ENCODE assay signal across 24 cellular contexts in the genomic region with DNA sequence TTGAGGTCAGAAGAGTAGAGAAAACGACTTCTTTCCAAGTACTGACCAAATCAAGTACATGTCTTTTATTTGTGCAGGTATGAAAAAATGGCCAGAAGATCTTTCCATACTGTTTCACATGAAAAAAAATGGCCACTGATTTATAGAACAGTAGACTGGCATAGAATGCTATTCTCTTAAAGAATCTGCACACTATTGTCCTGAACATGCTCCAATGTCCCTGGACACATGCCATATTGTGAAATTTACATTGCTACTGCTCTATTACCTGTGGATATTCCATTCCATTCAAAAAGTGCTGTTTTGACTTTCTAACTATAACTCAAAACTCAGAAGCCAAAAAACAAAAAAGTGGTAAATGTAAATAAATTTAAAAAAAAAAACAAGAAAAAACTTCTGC.
"Had no signal": no experiment of that assay in that cellular context is flagged by ENCODE, and none has a peak within 500 bp of the region (broad histone marks: within the 10 kb centered on the region; RNA-seq: fewer than 3 reads in every experiment).

No MANE protein-coding gene starts in this region.

- H3K9me3 ChIP-seq: colonic mucosa, esophagus muscularis mucosa, gastrocnemius medialis, left lung, mucosa of descending colon, neutrophil, pancreas, right lobe of liver, stomach, testis, tibial artery had no signal

- ATAC-seq: gastrocnemius medialis; left lung; mucosa of descending colon; natural killer cell treated with Interleukin-12 subunit alpha and Interleukin-12 subunit beta and Interleukin-15 and Interleukin-18, amount 100 ng/mL, for 72 hours; pancreas; right lobe of liver; stimulated activated effector memory CD8-positive, alpha-beta T cell treated with anti-CD3 and anti-CD28 coated beads, Interleukin-12 subunit alpha, Interleukin-12 subunit beta, amount 100 ng/mL, for 72 hours had no signal

- H3K4me3 ChIP-seq: colonic mucosa, esophagus muscularis mucosa, gastrocnemius medialis, left lung, mucosa of descending colon, pancreas, right lobe of liver, stomach, testis, tibial artery had no signal

- H3K27me3 ChIP-seq: colonic mucosa, esophagus muscularis mucosa, gastrocnemius medialis, left lung, neutrophil, pancreas, right lobe of liver, stomach, testis, tibial artery had no signal

- H3K4me1 ChIP-seq: colonic mucosa, left lung, pancreas, stomach, testis had no signal

- H3K27ac ChIP-seq: colonic mucosa, epithelial cell of prostate, esophagus muscularis mucosa, gastrocnemius medialis, left lung, neutrophil, pancreas, right lobe of liver, stomach, testis, tibial artery had no signal

- DNase-seq: colonic mucosa; effector CD8-positive, alpha-beta T cell; endodermal cell; foreskin fibroblast; gastrocnemius medialis; head of caudate nucleus; left lung; mesenchymal stem cell; mucosa of descending colon; naive B cell; pancreas; right lobe of liver; stimulated activated CD4-positive, alpha-beta T cell treated with anti-CD3 and anti-CD28 coated beads, Interleukin-2, amount 100 ng/mL, for 24 hours; stimulated activated CD4-positive, alpha-beta T cell treated with anti-CD3 and anti-CD28 coated beads, Interleukin-4, amount 100 ng/mL, for 24 hours; stimulated activated naive CD4-positive, alpha-beta T cell treated with Interleukin-2 at 50 U/mL for 16 hours; stomach; testis; tibial artery had no signal

- FAIRE-seq: keratinocyte, pancreas had no signal

- H3K36me3 ChIP-seq: colonic mucosa, esophagus muscularis mucosa, gastrocnemius medialis, left lung, neutrophil, pancreas, right lobe of liver, tibial artery had no signal
